16 cellular contexts compared by ENCODE assay signal in the genomic region with DNA sequence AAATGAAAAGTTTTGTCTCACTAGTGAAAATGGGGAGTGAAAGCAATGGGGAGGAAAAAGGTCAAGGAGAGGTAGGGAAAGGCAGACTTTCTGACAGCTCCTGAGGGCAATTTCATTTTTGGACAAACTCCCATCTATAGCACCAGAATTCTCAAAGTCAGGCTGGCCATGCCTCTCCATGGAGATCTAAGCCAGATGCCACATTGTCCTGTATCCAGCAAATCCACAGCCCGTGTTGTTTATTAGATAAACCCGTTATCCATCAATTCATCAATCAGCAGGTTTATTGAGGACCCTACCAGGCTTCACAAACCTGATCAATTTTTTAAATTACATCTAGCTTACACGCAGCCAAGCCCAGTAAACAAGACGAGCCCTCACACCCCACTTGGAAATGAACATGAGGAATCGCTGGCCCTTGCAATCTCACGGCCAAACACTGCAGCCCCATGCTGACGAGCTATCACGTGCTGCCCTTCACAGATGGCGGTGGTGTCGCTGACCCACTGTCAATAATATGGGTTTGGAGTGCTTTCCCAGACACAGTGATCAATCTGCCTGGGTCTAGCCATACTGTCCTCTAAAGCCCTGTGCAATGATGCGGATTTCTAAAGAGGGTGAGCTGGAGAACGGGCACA.
DNase-seq lines count a peak whose midpoint lies in the region; ATAC-seq, FAIRE-seq and TF ChIP-seq lines count a peak whose summit lies in the region.
"Had no signal": no experiment of that assay in that cellular context is flagged by ENCODE, and none has a peak within 500 bp of the region (broad histone marks: within the 10 kb centered on the region; RNA-seq: fewer than 3 reads in every experiment).

No MANE protein-coding gene starts in this region.

- no peaks in the 10 kb centered on the region for H3K79me1 ChIP-seq in neuronal stem cell (ENCODE audit: low read depth, low read length)

- no peak overlapping the region for H3K4me2 ChIP-seq in neuronal stem cell (ENCODE audit: insufficient read depth, low read length, poor library complexity, severe bottlenecking)
- H3K4me2 ChIP-seq: A549, GM23338 had no signal

- H3K4me1 ChIP-seq in neuronal stem cell (ENCODE audit: control insufficient read depth in 2 of 2, insufficient read depth in 1 of 2, low read depth in 1 of 2, low read length in 2 of 2): peaks cover 13 to 24% of the 10 kb centered on the region in 2 donors
- H3K4me1 ChIP-seq: A549 had no signal

- no peaks in the 10 kb centered on the region for H3K27me3 Mint-ChIP-seq in brain
- H3K27me3 Mint-ChIP-seq in effector memory CD8-positive, alpha-beta T cell: peaks cover 35 to 47% of the 10 kb centered on the region in 2 donors

- peak overlapping the region; percentile 15 for H2AK5ac ChIP-seq in neuronal stem cell (ENCODE audit: low read depth, low read length)

- TF ChIP-seq CTCF in GM13976 (IDR thresholded peaks at IDR 0.05; ENCODE audit: borderline replicate concordance, control extremely low read depth, extremely low read depth, insufficient read depth, missing control alignments): no peak
- TF ChIP-seq CTCF in brain (conservative IDR thresholded peaks at IDR 0.05): no peak

- H2BK12ac ChIP-seq in neuronal stem cell (ENCODE audit: low read length): no peak overlapping the region

- WGBS in neuronal stem cell (ENCODE audit: extremely low coverage in 2 of 2, insufficient read length in 2 of 2, insufficient replicate concordance in 1 of 2), 2 donors: no CpG with 5 or more reads among the region's 12 CpGs

- no peak overlapping the region for H2BK120ac ChIP-seq in neuronal stem cell (ENCODE audit: low read depth, low read length)

- peak overlapping the region in 1 of 5 experiments; percentile 12 for H3K4me3 Mint-ChIP-seq in brain
- no peak overlapping the region for H3K4me3 Mint-ChIP-seq in effector memory CD8-positive, alpha-beta T cell
- H3K4me3 Mint-ChIP-seq: CD14-positive monocyte; CD8-positive, alpha-beta T cell; GM23338; IgD-negative memory B cell had no signal

- H3K36me3 ChIP-seq in neuronal stem cell (replicated peaks in 1 of 2; ENCODE audit: control insufficient read depth in 2 of 2, insufficient read depth in 2 of 2, low read length in 2 of 2): no peaks in the 10 kb centered on the region

- ATAC-seq in effector memory CD8-positive, alpha-beta T cell (replicated peaks): no peak
- ATAC-seq: A549; CD8-positive, alpha-beta T cell; GM23338 had no signal

- H3K9me3 ChIP-seq in neuronal stem cell (replicated peaks in 1 of 2; ENCODE audit: control insufficient read depth in 2 of 2, insufficient read depth in 1 of 2, low read depth in 1 of 2, low read length in 2 of 2): no peaks in the 10 kb centered on the region
- H3K9me3 ChIP-seq: A549 had no signal

- H4K91ac ChIP-seq in neuronal stem cell (ENCODE audit: low read depth, low read length, poor library complexity): no peak overlapping the region

- DNase-seq in GM13976 (ENCODE audit: low spot score) (peak; percentile 13), HTR-8/SVneo (ENCODE audit: insufficient read length, low spot score) (no peak), neuronal stem cell (ENCODE audit: low spot score) (no peak), HEK293T (ENCODE audit: extremely low spot score) (no peak), HPDE6-E6E7 (ENCODE audit: extremely low spot score) (no peak), SKM-1 treated with dmso at 0.1 percent for 144 hours (lab: John Stamatoyannopoulos, UW; ENCODE audit: unreplicated experiment) (no peak)
- DNase-seq in effector memory CD8-positive, alpha-beta T cell: no peak
- DNase-seq: CD8-positive, alpha-beta T cell; COR-L47; H7; KG1 had no signal

- H3K4me3 ChIP-seq in neuronal stem cell (ENCODE audit: low read length in 2 of 2): no peak overlapping the region
- H3K4me3 ChIP-seq: A549, GM23338 had no signal

- in situ Hi-C loops in GM13976 (cut with MboI; ENCODE audit: low sequenced_read_pairs, unreplicated experiment): no loop called here

- FAIRE-seq in HTR-8/SVneo (lab: Jason Lieb, UNC): peak; percentile 81
- FAIRE-seq: A549 had no signal

- CTCF ChIA-PET in HEK293T (lab: Yijun Ruan, JAX): no interaction called here

- H3K27ac ChIP-seq in neuronal stem cell (replicated peaks; ENCODE audit: low read length): no peak overlapping the region
- H3K27ac ChIP-seq: A549 had no signal

- no peak overlapping the region for H4K8ac ChIP-seq in neuronal stem cell (ENCODE audit: low read depth, low read length)

- H3K36me3 Mint-ChIP-seq in brain: no peaks in the 10 kb centered on the region
- no peaks in the 10 kb centered on the region for H3K36me3 Mint-ChIP-seq in effector memory CD8-positive, alpha-beta T cell (ENCODE audit: insufficient read depth)
- H3K36me3 Mint-ChIP-seq: CD14-positive monocyte; CD8-positive, alpha-beta T cell had no signal

- POLR2A ChIA-PET in HEK293T (lab: Yijun Ruan, JAX): no interaction called here

- no peak overlapping the region for H2BK5ac ChIP-seq in neuronal stem cell (ENCODE audit: low read length)

- no peak overlapping the region for H2BK15ac ChIP-seq in neuronal stem cell (ENCODE audit: low read length)

- no peak overlapping the region for H2AFZ ChIP-seq in neuronal stem cell (ENCODE audit: low read length)
- H2AFZ ChIP-seq: GM23338 had no signal

- no peak overlapping the region for H3K18ac ChIP-seq in neuronal stem cell (ENCODE audit: low read length)

- peaks cover 65% of the 10 kb centered on the region for H3K4me1 Mint-ChIP-seq in brain
- peaks cover 0 to 3% of the 10 kb centered on the region in 2 donors for H3K4me1 Mint-ChIP-seq in effector memory CD8-positive, alpha-beta T cell (ENCODE audit: low read depth in 2 of 2)
- H3K4me1 Mint-ChIP-seq: CD14-positive monocyte had no signal

- no peak overlapping the region for H3K23ac ChIP-seq in neuronal stem cell (ENCODE audit: low read depth, low read length, poor library complexity)

- peaks cover 0 to 5% (median 0%) of the 10 kb centered on the region in 5 experiments for H3K9me3 Mint-ChIP-seq in brain
- H3K9me3 Mint-ChIP-seq in effector memory CD8-positive, alpha-beta T cell: no peaks in the 10 kb centered on the region
- H3K9me3 Mint-ChIP-seq: CD8-positive, alpha-beta T cell; GM23338; IgD-negative memory B cell had no signal

- no peak overlapping the region for H3K9ac ChIP-seq in neuronal stem cell (ENCODE audit: low read depth, low read length, poor library complexity)

- no peak overlapping the region for H3K14ac ChIP-seq in neuronal stem cell (ENCODE audit: low read length)

- peak overlapping the region in 4 of 5 experiments; percentile 10 to 86 (median 70) for H3K27ac Mint-ChIP-seq in brain
- no peak overlapping the region for H3K27ac Mint-ChIP-seq in effector memory CD8-positive, alpha-beta T cell
- H3K27ac Mint-ChIP-seq: CD8-positive, alpha-beta T cell; GM23338; IgD-negative memory B cell had no signal

- H3K4ac ChIP-seq in neuronal stem cell (ENCODE audit: low read length): no peak overlapping the region

- peaks cover 0 to 2% (median 0%) of the 10 kb centered on the region in 3 experiments for H3K27me3 ChIP-seq in neuronal stem cell (ENCODE audit: control insufficient read depth in 3 of 3, insufficient read depth in 3 of 3, low read depth in 1 of 3, low read length in 3 of 3)

TF ChIP-seq in HEK293T, 16 proteins besides CTCF, POLR2A, EP300 and RAD21:
- TF ChIP-seq HDGF (IDR thresholded peaks at IDR 0.05; ENCODE audit: borderline replicate concordance): no peak
- TF ChIP-seq BHLHE40 (IDR thresholded peaks at IDR 0.05; ENCODE audit: borderline replicate concordance): no peak
- TF ChIP-seq L3MBTL2 (conservative IDR thresholded peaks at IDR 0.05): no peak
- no peak for TF ChIP-seq FOXM1 (IDR thresholded peaks at IDR 0.05; ENCODE audit: borderline replicate concordance)
- no peak for TF ChIP-seq LEF1 (IDR thresholded peaks at IDR 0.05; ENCODE audit: borderline replicate concordance)
- no peak for TF ChIP-seq ZNF384 (IDR thresholded peaks at IDR 0.05)
- TF ChIP-seq FOXK2 (IDR thresholded peaks at IDR 0.05): no peak
- TF ChIP-seq, protein P1, sequence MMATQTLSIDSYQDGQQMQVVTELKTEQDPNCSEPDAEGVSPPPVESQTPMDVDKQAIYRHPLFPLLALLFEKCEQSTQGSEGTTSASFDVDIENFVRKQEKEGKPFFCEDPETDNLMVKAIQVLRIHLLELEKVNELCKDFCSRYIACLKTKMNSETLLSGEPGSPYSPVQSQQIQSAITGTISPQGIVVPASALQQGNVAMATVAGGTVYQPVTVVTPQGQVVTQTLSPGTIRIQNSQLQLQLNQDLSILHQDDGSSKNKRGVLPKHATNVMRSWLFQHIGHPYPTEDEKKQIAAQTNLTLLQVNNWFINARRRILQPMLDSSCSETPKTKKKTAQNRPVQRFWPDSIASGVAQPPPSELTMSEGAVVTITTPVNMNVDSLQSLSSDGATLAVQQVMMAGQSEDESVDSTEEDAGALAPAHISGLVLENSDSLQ (IDR thresholded peaks at IDR 0.05): no peak
- no peak for TF ChIP-seq CTBP1 (IDR thresholded peaks at IDR 0.05; ENCODE audit: borderline replicate concordance)
- TF ChIP-seq FOXA1 (IDR thresholded peaks at IDR 0.05): no peak
- TF ChIP-seq NFRKB (IDR thresholded peaks at IDR 0.05): no peak
- TF ChIP-seq SP1 (IDR thresholded peaks at IDR 0.05): no peak
- no peak for TF ChIP-seq TARDBP (IDR thresholded peaks at IDR 0.05)

Comparison
In these comparisons a context has a peak if more than half of its experiments do, and no peak if none do; other contexts are left out.
1. H3K27ac Mint-ChIP-seq: peak in brain (4 of 5); none in effector memory CD8-positive, alpha-beta T cell (0 of 2).